Comparison of ENCODE assay signal across 11 cellular contexts in the genomic region with DNA sequence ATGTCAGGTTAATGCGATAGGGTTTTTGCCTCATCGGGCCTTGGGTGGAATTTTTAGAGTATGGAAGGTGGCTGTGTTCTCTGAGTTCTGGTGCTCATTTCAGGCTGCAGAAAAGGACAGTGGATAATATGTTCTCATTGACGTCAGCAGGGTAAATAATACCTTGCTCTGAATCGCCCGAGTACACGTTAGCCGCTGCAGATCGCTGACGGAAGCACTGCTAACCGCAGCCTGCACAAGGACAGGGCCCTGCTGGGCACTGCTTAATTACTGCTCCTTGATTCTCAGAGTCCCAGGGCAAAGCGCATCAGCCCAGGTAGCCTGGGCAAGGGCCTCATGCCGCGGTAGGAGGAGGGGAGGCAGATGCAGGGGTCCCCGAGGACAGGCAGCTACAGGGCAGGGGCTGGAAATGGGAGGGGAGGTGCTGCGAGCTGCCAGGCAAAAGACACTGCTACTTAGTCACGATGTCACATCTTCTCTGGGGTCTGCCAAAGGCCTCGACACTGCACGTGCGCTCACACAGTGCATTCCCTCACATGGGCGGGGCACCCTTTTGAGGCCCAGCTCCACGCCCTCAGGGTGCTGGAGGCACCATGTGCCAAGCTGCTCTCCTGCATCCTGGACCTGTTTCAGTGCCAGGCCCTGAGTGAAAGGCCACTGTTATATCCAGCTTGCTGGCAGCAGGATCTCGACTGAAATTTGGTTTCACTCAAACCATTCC. TPM values are rescaled to one million over a fixed set of nuclear protein-coding genes. Genes with fewer than 3 reads are reported as not detected.
DNase-seq lines count a peak whose midpoint lies in the region; ATAC-seq and TF ChIP-seq lines count a peak whose summit lies in the region.
"Had no signal": no experiment of that assay in that cellular context is flagged by ENCODE, and none has a peak within 500 bp of the region (broad histone marks: within the 10 kb centered on the region; RNA-seq: fewer than 3 reads in every experiment).

No MANE protein-coding gene starts in this region.

- H3K36me3 ChIP-seq in fibroblast of lung (ENCODE audit: control insufficient read depth, insufficient read depth, low read length): peaks cover 2% of the 10 kb centered on the region
- H3K36me3 ChIP-seq in HAP-1 (replicated peaks): no peaks in the 10 kb centered on the region; the same call in 1 of the 2 replicates

- no peak overlapping the region for H3K4me2 ChIP-seq in fibroblast of lung (ENCODE audit: extremely low read depth, insufficient read depth, low read length)

- H3K9me3 ChIP-seq in fibroblast of lung (ENCODE audit: control insufficient read depth, insufficient read depth, low read depth, low read length) (no peaks in the 10 kb centered on the region), HAP-1 (no peaks in the 10 kb centered on the region)
- H3K9me3 ChIP-seq: neutrophil, SJSA1 had no signal

- H3K4me1 ChIP-seq in fibroblast of lung (ENCODE audit: control insufficient read depth, extremely low read depth, insufficient read depth, low read length) (peaks cover 37% of the 10 kb centered on the region), HAP-1 (no peaks in the 10 kb centered on the region)

- H3K4me3 ChIP-seq in fibroblast of lung (replicated peaks in 1 of 4; ENCODE audit: control extremely low read depth in 1 of 4, insufficient read depth in 1 of 4, low read depth in 3 of 4, low read length in 4 of 4) (no peak overlapping the region), HAP-1 (no peak overlapping the region)
- H3K4me3 ChIP-seq: SJSA1 had no signal

- DNase-seq in ELF-1 (ENCODE audit: low read depth, low spot score): peak; percentile 26
- peak; percentile 80 for DNase-seq in NCI-H774 (lab: John Stamatoyannopoulos, UW)
- DNase-seq in fibroblast of lung (ENCODE audit: low read depth in 2 of 2): peak; percentile 37 to 62
- peak; percentile 83 for DNase-seq in posterior vena cava (ENCODE audit: low spot score)
- no peak for DNase-seq in HAP-1 (ENCODE audit: low spot score in 2 of 2)
- DNase-seq in OCI-M2 (lab: John Stamatoyannopoulos, UW; ENCODE audit: unreplicated experiment): no peak
- DNase-seq in HPDE6-E6E7 (ENCODE audit: extremely low spot score): no peak
- DNase-seq: GF-D8 had no signal

- H4K20me1 ChIP-seq in fibroblast of lung (ENCODE audit: control insufficient read depth, extremely low read depth, insufficient read depth, low read length): no peaks in the 10 kb centered on the region

- no peaks in the 10 kb centered on the region for H3K27me3 ChIP-seq in fibroblast of lung (ENCODE audit: control insufficient read depth, insufficient read depth, low read length)
- H3K27me3 ChIP-seq in HAP-1 (ENCODE audit: low read depth): no peaks in the 10 kb centered on the region
- H3K27me3 ChIP-seq: neutrophil, SJSA1 had no signal

- TF ChIP-seq CTCF in fibroblast of lung (conservative IDR thresholded peaks at IDR 0.05 in 1 of 2, IDR thresholded peaks at IDR 0.05 in 1 of 2; ENCODE audit: low read depth in 1 of 2, low read length in 2 of 2): no peak

- H3K9ac ChIP-seq in fibroblast of lung (ENCODE audit: insufficient read depth, low read length): no peak overlapping the region

- in situ Hi-C loops in HAP-1 (cut with MboI; ENCODE audit: low sequenced_read_pairs): no loop called here

- H3K27ac ChIP-seq in fibroblast of lung (ENCODE audit: insufficient read depth, low read length): no peak overlapping the region
- H3K27ac ChIP-seq: neutrophil, SJSA1 had no signal

- no peak for ATAC-seq in HG03025 (IDR thresholded peaks at IDR 0.05; ENCODE audit: low FRiP score, unreplicated experiment)

- H3K79me2 ChIP-seq in fibroblast of lung (ENCODE audit: control insufficient read depth, insufficient read depth, low read length): no peaks in the 10 kb centered on the region

- intact Hi-C loops in posterior vena cava (cut with DNase I): loop anchor here in 1 of 2 donors (5.0 kb wide), 1 partner anchor 36 kb away; the partner anchor contains the start of gene PPP2R1B

- H2AFZ ChIP-seq in fibroblast of lung (ENCODE audit: low read length): no peak overlapping the region

RNA-seq across cellular contexts. Expression of gene PPP2R1B, which starts 35.2 kb away (rescaled TPM):
- total RNA-seq in fibroblast of lung (20.8 and 43.1 TPM in 2 replicates), posterior vena cava (10 to 100 TPM; 16.7 to 22.5 TPM)
- polyA plus RNA-seq in fibroblast of lung: 35.8 and 40.3 TPM in 2 replicates
- 24.2 and 25.1 TPM in 2 replicates for polyA plus RNA-seq in fibroblast of lung (2012)
- 24.2 and 24.6 TPM in 2 replicates for polyA minus RNA-seq in fibroblast of lung (ENCODE audit: low replicate concordance)

Comparison
In these comparisons a context has a peak if more than half of its experiments do, and no peak if none do; other contexts are left out.
1. DNase-seq: peak in ELF-1 (single experiment), NCI-H774 (single experiment), fibroblast of lung (2 of 2) and posterior vena cava (single experiment); none in HAP-1 (0 of 2), OCI-M2 (single experiment) and HPDE6-E6E7 (single experiment).